ENCODE assay signal across 12 cellular contexts in genomic region chr3:146162561-146162960, GRCh38. TPM values are rescaled to one million over a fixed set of nuclear protein-coding genes. Genes with fewer than 3 reads are reported as not detected.
DNase-seq lines count a peak whose midpoint lies in the region; ATAC-seq, FAIRE-seq and TF ChIP-seq lines count a peak whose summit lies in the region.
"Had no signal": no experiment of that assay in that cellular context is flagged by ENCODE, and none has a peak within 500 bp of the region (broad histone marks: within the 10 kb centered on the region; RNA-seq: fewer than 3 reads in every experiment).

No MANE protein-coding gene starts in this region.

- H3K27ac ChIP-seq in hepatocyte, result peak overlapping the region; percentile 95
- H3K27ac ChIP-seq in skeletal muscle tissue (ENCODE audit: low read depth, low read length), result peak overlapping the region; percentile 91

- no peak overlapping the region for H3K4me3 ChIP-seq in hepatocyte
- no peak overlapping the region for H3K4me3 ChIP-seq in skeletal muscle tissue (ENCODE audit: low read length in 3 of 3)
- no peak overlapping the region for H3K4me3 ChIP-seq in H7 (ENCODE audit: insufficient read depth, low read depth, low read length)

- no peaks in the 10 kb centered on the region for H4K20me1 ChIP-seq in hepatocyte (ENCODE audit: insufficient read depth, poor library complexity, severe bottlenecking)

- no peak for TF ChIP-seq POLR2A in H54 (IDR thresholded peaks at IDR 0.05; ENCODE audit: low read depth, low read length)
- no peak for TF ChIP-seq POLR2A in GM12891 (IDR thresholded peaks at IDR 0.05; ENCODE audit: low read depth, low read length)

- H3K9ac ChIP-seq in skeletal muscle tissue (ENCODE audit: low read depth in 1 of 3, low read length in 3 of 3), result no peak overlapping the region

- peak overlapping the region; percentile 59 for H3K4me3 Mint-ChIP-seq in activated T-helper 17 cell treated with anti-CD3 and anti-CD28 coated beads, Interleukin-2, amount 50 U/mL, for 72 hours
- H3K4me3 Mint-ChIP-seq: activated CD8-positive, alpha-beta T cell treated with anti-CD3 and anti-CD28 coated beads, Interleukin-2, amount 10 ng/mL, durations not matched to agents 7 days and 5 days had no signal

- peaks cover 8% of the 10 kb centered on the region for H3K36me3 Mint-ChIP-seq in activated T-helper 17 cell treated with anti-CD3 and anti-CD28 coated beads, Interleukin-2, amount 50 U/mL, for 72 hours (ENCODE audit: low read depth)

- peak overlapping the region; percentile 80 for H3K4me2 ChIP-seq in hepatocyte

- DNase-seq in H54 (ENCODE audit: insufficient read length, low spot score), result no peak
- DNase-seq in hepatocyte (ENCODE audit: low spot score), result no peak
- DNase-seq in islet precursor cell, result no peak
- no peak for DNase-seq in GM12891 (ENCODE audit: insufficient read length, low spot score)
- DNase-seq in NOMO-1 (lab: John Stamatoyannopoulos, UW; ENCODE audit: unreplicated experiment in 2 of 2), result no peak
- no peak for DNase-seq in H7
- DNase-seq: activated CD8-positive, alpha-beta T cell treated with anti-CD3 and anti-CD28 coated beads, Interleukin-2, amount 10 ng/mL, durations not matched to agents 7 days and 5 days; central memory CD4-positive, alpha-beta T cell had no signal

- H3K27me3 Mint-ChIP-seq in activated T-helper 17 cell treated with anti-CD3 and anti-CD28 coated beads, Interleukin-2, amount 50 U/mL, for 72 hours, result peaks cover 47% of the 10 kb centered on the region

- no peaks in the 10 kb centered on the region for H3K9me2 ChIP-seq in hepatocyte (replicated peaks; ENCODE audit: insufficient read depth)

- TF ChIP-seq CTCF in hepatocyte (IDR thresholded peaks at IDR 0.05; ENCODE audit: poor library complexity), result no peak

- H3K4me1 ChIP-seq in hepatocyte (ENCODE audit: insufficient read depth) (peaks cover 33% of the 10 kb centered on the region), skeletal muscle tissue (ENCODE audit: control insufficient read depth in 3 of 3, insufficient read depth in 3 of 3, low read length in 3 of 3) (peaks cover 2 to 18% (median 7%) of the 10 kb centered on the region in 3 donors)

- FAIRE-seq in H54 (lab: Jason Lieb, UNC) (peak; percentile 58), GM12891 (lab: Jason Lieb, UNC) (no peak)
- FAIRE-seq: G401.6, HTR-8/SVneo had no signal

- no peak overlapping the region for H3K27ac Mint-ChIP-seq in activated T-helper 17 cell treated with anti-CD3 and anti-CD28 coated beads, Interleukin-2, amount 50 U/mL, for 72 hours
- H3K27ac Mint-ChIP-seq: activated CD8-positive, alpha-beta T cell treated with anti-CD3 and anti-CD28 coated beads, Interleukin-2, amount 10 ng/mL, durations not matched to agents 7 days and 5 days had no signal

- peaks cover 30% of the 10 kb centered on the region for H3K79me2 ChIP-seq in hepatocyte

- 90% methylated on average over 2 of the region's 2 CpGs for WGBS in hepatocyte (ENCODE audit: low lambda C conversion rate, missing lambda C conversion rate)

- ATAC-seq in activated T-helper 17 cell treated with anti-CD3 and anti-CD28 coated beads, Interleukin-2, amount 50 U/mL, for 72 hours (replicated peaks), result no peak
- ATAC-seq: activated CD8-positive, alpha-beta T cell treated with anti-CD3 and anti-CD28 coated beads, Interleukin-2, amount 10 ng/mL, durations not matched to agents 7 days and 5 days had no signal

- H3K36me3 ChIP-seq in hepatocyte (replicated peaks; ENCODE audit: insufficient read depth, low read depth), result no peaks in the 10 kb centered on the region
- no peaks in the 10 kb centered on the region for H3K36me3 ChIP-seq in skeletal muscle tissue (ENCODE audit: control insufficient read depth in 3 of 3, insufficient read depth in 3 of 3, low read length in 3 of 3)
- H3K36me3 ChIP-seq in H7 (replicated peaks; ENCODE audit: control insufficient read depth, insufficient read depth, low read length), result no peaks in the 10 kb centered on the region

- H2AFZ ChIP-seq in hepatocyte, result no peak overlapping the region

- peaks cover 3% of the 10 kb centered on the region for H3K4me1 Mint-ChIP-seq in activated T-helper 17 cell treated with anti-CD3 and anti-CD28 coated beads, Interleukin-2, amount 50 U/mL, for 72 hours

- no peaks in the 10 kb centered on the region for H3K27me3 ChIP-seq in hepatocyte
- peaks cover 0 to 4% (median 0%) of the 10 kb centered on the region in 3 donors for H3K27me3 ChIP-seq in skeletal muscle tissue (ENCODE audit: control insufficient read depth in 3 of 3, insufficient read depth in 3 of 3, low read length in 3 of 3)
- H3K27me3 ChIP-seq in H7 (ENCODE audit: control insufficient read depth, insufficient read depth, low read length), result peaks cover 7% of the 10 kb centered on the region

- H3K9me3 Mint-ChIP-seq in activated T-helper 17 cell treated with anti-CD3 and anti-CD28 coated beads, Interleukin-2, amount 50 U/mL, for 72 hours, result peaks cover 4% of the 10 kb centered on the region

- H3K9me3 ChIP-seq in hepatocyte (ENCODE audit: low read depth), result no peaks in the 10 kb centered on the region
- H3K9me3 ChIP-seq in skeletal muscle tissue (ENCODE audit: control insufficient read depth in 3 of 3, low read length in 3 of 3), result no peaks in the 10 kb centered on the region

TF ChIP-seq in GM12891, 5 proteins besides CTCF, POLR2A, EP300 and RAD21:
- TF ChIP-seq POU2F2 (IDR thresholded peaks at IDR 0.05; ENCODE audit: low read depth, low read length) (no peak), POLR2AphosphoS5 (IDR thresholded peaks at IDR 0.05; ENCODE audit: low read depth, low read length) (no peak), PAX5 (IDR thresholded peaks at IDR 0.05; ENCODE audit: insufficient read depth, low read length, severe bottlenecking) (no peak), TAF1 (IDR thresholded peaks at IDR 0.05; ENCODE audit: low read depth, low read length) (no peak), SPI1 (IDR thresholded peaks at IDR 0.05; ENCODE audit: low read depth, low read length) (no peak)

RNA-seq across cellular contexts. Expression of gene PLOD2, which starts 1.6 kb away (rescaled TPM):
- 1 to 10 TPM; 3.7 to 6.6 TPM for total RNA-seq in activated T-helper 17 cell treated with anti-CD3 and anti-CD28 coated beads, Interleukin-2, amount 50 U/mL, for 72 hours
- total RNA-seq in hepatocyte (148 and 155 TPM in 2 replicates), skeletal muscle tissue (22.4 TPM)
- polyA plus RNA-seq in hepatocyte, result 93.8 and 97.3 TPM in 2 replicates
- polyA plus RNA-seq in GM12891 (2012; ENCODE audit: low read depth, missing spikeins), result 0.86 TPM
- 24.2 and 30.2 TPM in 2 replicates for total RNA-seq in H7 (2014; rRNA removed; shearing (Covaris generic))
